Comparison of ENCODE assay signal across 11 cellular contexts in the genomic region with DNA sequence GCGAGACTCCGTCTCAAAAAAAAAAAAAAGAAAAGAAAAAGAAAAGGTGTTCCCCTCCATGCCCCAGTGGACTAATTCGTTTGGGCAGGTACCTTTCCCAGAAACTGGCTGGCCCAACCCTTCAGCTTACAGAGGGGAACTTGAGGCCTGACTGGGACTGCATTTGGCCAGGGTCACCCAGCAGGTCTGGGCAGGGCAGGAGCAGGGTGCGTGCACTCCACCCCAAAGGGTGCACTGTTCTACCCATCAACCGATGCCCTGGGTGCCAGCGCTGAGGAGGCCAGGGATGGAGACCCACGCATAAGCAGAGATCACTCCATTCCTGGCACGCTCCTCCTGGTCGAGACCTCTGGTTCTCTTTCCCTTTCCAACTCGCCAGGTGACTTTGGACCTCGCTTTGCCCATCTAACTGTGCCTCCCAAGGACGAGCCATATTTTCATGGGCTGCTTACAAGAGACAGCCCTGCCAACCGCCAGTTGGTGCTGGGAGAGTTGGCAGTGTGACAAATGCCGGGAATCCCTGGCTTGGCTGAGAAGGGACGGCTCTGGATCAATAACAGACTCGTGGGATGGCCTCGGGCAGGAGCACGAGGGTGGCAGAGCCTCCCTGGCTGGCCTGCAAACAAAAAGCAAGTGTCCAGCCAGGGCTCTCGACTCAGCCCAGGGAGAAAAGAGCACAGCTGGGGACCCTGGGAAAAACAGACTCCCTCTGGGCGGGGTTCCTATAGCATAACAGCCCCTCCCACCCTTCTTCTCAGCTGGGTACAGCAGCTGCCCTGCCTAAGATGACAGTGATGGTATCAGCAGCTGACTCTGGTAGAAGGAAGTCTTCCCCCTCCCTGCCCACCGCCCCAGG. TPM values are rescaled to one million over a fixed set of nuclear protein-coding genes. Genes with fewer than 3 reads are reported as not detected.
DNase-seq lines count a peak whose midpoint lies in the region; ATAC-seq, FAIRE-seq and TF ChIP-seq lines count a peak whose summit lies in the region.
"Had no signal": no experiment of that assay in that cellular context is flagged by ENCODE, and none has a peak within 500 bp of the region (broad histone marks: within the 10 kb centered on the region; RNA-seq: fewer than 3 reads in every experiment).

No MANE protein-coding gene starts in this region.

- H3F3A ChIP-seq in PC-3 (ENCODE audit: low read length, unreplicated experiment) = no peaks in the 10 kb centered on the region
- no peaks in the 10 kb centered on the region for H3F3A ChIP-seq in MM.1S (ENCODE audit: insufficient read depth, low read length)

- no peak overlapping the region for H3K27ac ChIP-seq in BLaER1
- H3K27ac ChIP-seq in K562 (ENCODE audit: extremely low read depth, low read depth, low read length) = no peak overlapping the region
- H3K27ac ChIP-seq in PC-3 (ENCODE audit: low read length) = no peak overlapping the region
- no peak overlapping the region for H3K27ac ChIP-seq in MM.1S (ENCODE audit: low read length)

- no peaks in the 10 kb centered on the region for H3K36me3 ChIP-seq in BLaER1
- no peaks in the 10 kb centered on the region; the same call in 2 of the 3 replicates for H3K36me3 ChIP-seq in K562 (ENCODE audit: control insufficient read depth, insufficient read depth, low read length)
- H3K36me3 ChIP-seq in mucosa of descending colon (ENCODE audit: low read depth) = no peaks in the 10 kb centered on the region
- H3K36me3 ChIP-seq in PC-3 (ENCODE audit: low read depth, low read length) = no peaks in the 10 kb centered on the region; the same call in 1 of the 2 replicates
- no peaks in the 10 kb centered on the region for H3K36me3 ChIP-seq in MM.1S (replicated peaks; ENCODE audit: insufficient read depth, low read length)

- POLR2A ChIA-PET in K562 (lab: Yijun Ruan, JAX) (interaction anchor here (0.7 to 1.1 kb wide), 3 partner anchors 8 to 445 kb away, joined by 3 read pairs; partner anchors contain the start of gene HSPB1), PC-3 (lab: Charles Lee; ENCODE audit: unreplicated experiment) (no interaction called here)

- H3K9me3 ChIP-seq in BLaER1 (peaks cover 11% of the 10 kb centered on the region), K562 (replicated peaks; ENCODE audit: control insufficient read depth, insufficient read depth, low read depth, low read length) (no peaks in the 10 kb centered on the region), mucosa of descending colon (no peaks in the 10 kb centered on the region), PC-3 (ENCODE audit: low read length) (no peaks in the 10 kb centered on the region), MM.1S (replicated peaks; ENCODE audit: insufficient read depth, low read length) (no peaks in the 10 kb centered on the region)

- BruUV-seq in K562 (replicated peaks; lab: Mats Ljungman, UMichigan) = no TSS peak
- BruUV-seq in PC-3 (replicated peaks; lab: Mats Ljungman, UMichigan) = no TSS peak

- H3K4me1 ChIP-seq in BLaER1 (peaks cover 65% of the 10 kb centered on the region), K562 (replicated peaks in 1 of 2; ENCODE audit: control insufficient read depth in 2 of 2, insufficient read depth in 2 of 2, low read length in 2 of 2) (peaks cover 9 to 38% of the 10 kb centered on the region in 2 experiments; a peak in 4 of 5 replicates), mucosa of descending colon (ENCODE audit: low read depth) (peaks cover 8% of the 10 kb centered on the region), PC-3 (ENCODE audit: insufficient read depth, low read length) (peaks cover 3% of the 10 kb centered on the region; the same call in 1 of the 2 replicates), MM.1S (ENCODE audit: low read length) (0 out of 2 replicates have a peak, but pooled peaks cover 11% of the 10 kb centered on the region)

- H3K27me3 ChIP-seq in BLaER1 (no peaks in the 10 kb centered on the region), K562 (ENCODE audit: control insufficient read depth in 2 of 2, insufficient read depth in 2 of 2, low read length in 2 of 2) (no peaks in the 10 kb centered on the region), PC-3 (ENCODE audit: low read length) (no peaks in the 10 kb centered on the region), MM.1S (replicated peaks; ENCODE audit: insufficient read depth, low read length) (no peaks in the 10 kb centered on the region)

- H4K20me1 ChIP-seq in BLaER1 = no peaks in the 10 kb centered on the region
- no peaks in the 10 kb centered on the region for H4K20me1 ChIP-seq in K562 (replicated peaks; ENCODE audit: control insufficient read depth, insufficient read depth, low read length)
- no peaks in the 10 kb centered on the region for H4K20me1 ChIP-seq in PC-3 (ENCODE audit: low read length)
- H4K20me1 ChIP-seq in MM.1S (ENCODE audit: insufficient read depth, low read length) = no peaks in the 10 kb centered on the region

- no peaks in the 10 kb centered on the region for H3K9me1 ChIP-seq in K562 (ENCODE audit: control insufficient read depth, insufficient read depth, low read length)

- H2AFZ ChIP-seq in K562 (ENCODE audit: low read depth, low read length) (peak overlapping the region; percentile 15; the same call in 1 of the 2 replicates), PC-3 (ENCODE audit: low read length) (no peak overlapping the region), MM.1S (ENCODE audit: low read length) (no peak overlapping the region)

- no peak overlapping the region for H3K9ac ChIP-seq in BLaER1
- peak overlapping the region; percentile 1 to 84; a peak in 2 of 4 replicates for H3K9ac ChIP-seq in K562 (ENCODE audit: insufficient read depth in 1 of 2, low read depth in 2 of 2, low read length in 2 of 2)
- no peak overlapping the region for H3K9ac ChIP-seq in PC-3 (ENCODE audit: low read length)
- H3K9ac ChIP-seq in MM.1S (ENCODE audit: low read length) = no peak overlapping the region

- CTCF ChIA-PET in K562 (lab: Yijun Ruan, JAX; ENCODE audit: low intra/inter-chr PET ratio) (no interaction called here), PC-3 (lab: Charles Lee) (no interaction called here)

- no peak for TF ChIP-seq RAD21 in K562 (CRISPR knock-in tag; conservative IDR thresholded peaks at IDR 0.05 in 1 of 2, IDR thresholded peaks at IDR 0.05 in 1 of 2)

- DNase-seq in NCI-H2107 (lab: John Stamatoyannopoulos, UW) (peak; percentile 69), K562 (ENCODE audit: extremely low read depth in 1 of 4, low spot score in 3 of 4) (peak; percentile 50 to 61 (median 58)), mucosa of descending colon (peak in 1 of 3 donors; percentile 59), PC-3 (no peak), MM.1S (no peak)
- DNase-seq: activated CD4-positive, alpha-beta T cell treated with anti-CD3 and anti-CD28 coated beads, Interleukin-2, amount 10 ng/mL, durations not matched to agents 24 days and 14 days; CD4-positive, CD25-positive, alpha-beta regulatory T cell; KBM-7 had no signal

- no peak for FAIRE-seq in K562 (lab: Jason Lieb, UNC)

- TF ChIP-seq POLR2A in K562 (conservative IDR thresholded peaks at IDR 0.05) = no peak

- ATAC-seq in K562 (peak; percentile 42), mucosa of descending colon (peak; percentile 41), GM21423 (IDR thresholded peaks at IDR 0.05; ENCODE audit: unreplicated experiment) (no peak), PC-3 (no peak), GM21786 (IDR thresholded peaks at IDR 0.05; ENCODE audit: unreplicated experiment) (no peak)

- WGBS in K562 (ENCODE audit: insufficient coverage, low coverage, missing lambda C conversion rate) = 37% methylated on average over 18 of the region's 21 CpGs

- in situ Hi-C loops in K562 (cut with MboI) = loop anchor here (5.0 kb wide), 1 partner anchor 133 kb away; no protein-coding TSS in a partner anchor

- H3K4me3 ChIP-seq in BLaER1 = no peak overlapping the region
- no peak overlapping the region for H3K4me3 ChIP-seq in K562
- H3K4me3 ChIP-seq in mucosa of descending colon = no peak overlapping the region
- no peak overlapping the region for H3K4me3 ChIP-seq in PC-3 (ENCODE audit: low read length)
- H3K4me3 ChIP-seq in MM.1S (ENCODE audit: low read length) = no peak overlapping the region

- intact Hi-C loops in K562 (cut with micrococcal nuclease) (loop anchor here (5.0 kb wide), 2 partner anchors 33 to 443 kb away; no protein-coding TSS in a partner anchor), mucosa of descending colon (cut with DNase I, micrococcal nuclease) (loop anchor here (10.0 kb wide), 1 partner anchor 136 kb away; no protein-coding TSS in a partner anchor), PC-3 (cut with micrococcal nuclease) (no loop called here)

- peak overlapping the region; percentile 32; the same call in 1 of the 2 replicates for H3K4me2 ChIP-seq in BLaER1
- H3K4me2 ChIP-seq in K562 (ENCODE audit: insufficient read depth, low read length) = no peak overlapping the region; the same call in 1 of the 2 replicates
- H3K4me2 ChIP-seq in PC-3 (ENCODE audit: low read length) = no peak overlapping the region
- no peak overlapping the region for H3K4me2 ChIP-seq in MM.1S (ENCODE audit: low read depth, low read length)

- no peaks in the 10 kb centered on the region for H3K79me2 ChIP-seq in K562 (ENCODE audit: control insufficient read depth, insufficient read depth, low read length)
- no peaks in the 10 kb centered on the region for H3K79me2 ChIP-seq in PC-3 (ENCODE audit: low read length)
- no peaks in the 10 kb centered on the region for H3K79me2 ChIP-seq in MM.1S (ENCODE audit: low read length)

- H3K9me2 ChIP-seq in PC-3 (replicated peaks; ENCODE audit: low read length) (no peaks in the 10 kb centered on the region), MM.1S (replicated peaks; ENCODE audit: insufficient read depth, low read length) (no peaks in the 10 kb centered on the region)

- no peak for TF ChIP-seq CTCF in K562 (IDR thresholded peaks at IDR 0.05 in 2 of 3, conservative IDR thresholded peaks at IDR 0.05 in 1 of 3; ENCODE audit: insufficient read depth in 2 of 3, low read depth in 1 of 3, low read length in 3 of 3)
- TF ChIP-seq CTCF in mucosa of descending colon (IDR thresholded peaks at IDR 0.05) = no peak
- TF ChIP-seq CTCF in PC-3 (conservative IDR thresholded peaks at IDR 0.05; ENCODE audit: low read depth, low read length) = no peak
- TF ChIP-seq CTCF in MM.1S (IDR thresholded peaks at IDR 0.05; ENCODE audit: low read length) = no peak

- no peak for TF ChIP-seq EP300 in K562 (IDR thresholded peaks at IDR 0.05; ENCODE audit: low read length)

RNA-seq across cellular contexts. Expression of gene HSPB1, which starts 7.9 kb away (rescaled TPM):
- total RNA-seq in K562 (2011; cell fraction: chromatin; rRNA removed; ENCODE audit: low replicate concordance) = 7.2 and 18.6 TPM in 2 replicates
- 37.0 and 39.4 TPM in 2 replicates for total RNA-seq in K562 (2011; cell fraction: nucleolus; rRNA removed)
- 25.3 and 28.7 TPM in 2 replicates for total RNA-seq in K562 (2011; cell fraction: nucleoplasm; rRNA removed)
- total RNA-seq in K562 (2014; rRNA removed) (138 and 216 TPM in 2 replicates), K562 (2014; rRNA removed; fragmentation: Illumina TruSeq; extraction: Trizol) (16.0 and 27.1 TPM in 2 replicates), K562 (2015; rRNA removed; fragmentation: Illumina TruSeq; extraction: Trizol) (180 TPM in 2 replicates), K562 (2021) (522 and 565 TPM in 2 replicates), mucosa of descending colon (100 to 1,000 TPM; 207 to 840 (median 310) TPM), PC-3 (2014; rRNA removed) (166 and 189 TPM in 2 replicates)
- polyA plus RNA-seq in K562 (2011; rRNA removed) (44.8 and 88.9 TPM in 2 replicates), K562 (2014; fragmentation: Illumina TruSeq; extraction: Trizol) (258 and 607 TPM in 2 replicates), K562 (2014; fragmentation: Nextera tagmentation; extraction: Ambion mirVana) (100 to 1,000 TPM in 1 of 2 experiments, 10 to 100 TPM in 1; 97.3 to 128 TPM), K562 (2014; rRNA removed) (283 and 298 TPM in 2 replicates)
- polyA plus RNA-seq in K562 (2011; cell fraction: cytosol; rRNA removed) = 114 and 636 TPM in 2 replicates
- polyA plus RNA-seq in K562 (2011; cell fraction: nucleus; rRNA removed) = 55.5 and 127 TPM in 2 replicates
- 343 and 551 TPM in 2 replicates for polyA plus RNA-seq in K562 (2012)
- polyA minus RNA-seq in K562 (2011; rRNA and poly(A)+ RNA removed) = 7.3 and 10.1 TPM in 2 replicates
- 107 and 110 TPM in 2 replicates for polyA minus RNA-seq in K562 (2011; cell fraction: cytosol; rRNA and poly(A)+ RNA removed)
- 19.9 and 22.8 TPM in 2 replicates for polyA minus RNA-seq in K562 (2011; cell fraction: nucleus; rRNA and poly(A)+ RNA removed)

RNA-seq across cellular contexts. Expression of gene YWHAG, which starts 48.5 kb away (rescaled TPM):
- total RNA-seq in K562 (2011; cell fraction: chromatin; rRNA removed; ENCODE audit: low replicate concordance) = 60.5 and 71.2 TPM in 2 replicates
- total RNA-seq in K562 (2011; cell fraction: nucleolus; rRNA removed) = 39.9 and 41.7 TPM in 2 replicates
- 59.5 and 77.9 TPM in 2 replicates for total RNA-seq in K562 (2011; cell fraction: nucleoplasm; rRNA removed)
- total RNA-seq in K562 (2014; rRNA removed) (50.3 and 53.2 TPM in 2 replicates), K562 (2014; rRNA removed; fragmentation: Illumina TruSeq; extraction: Trizol) (144 and 155 TPM in 2 replicates), K562 (2015; rRNA removed; fragmentation: Illumina TruSeq; extraction: Trizol) (135 and 136 TPM in 2 replicates), K562 (2021) (238 and 246 TPM in 2 replicates), mucosa of descending colon (100 to 1,000 TPM in 2 of 3 donors, 10 to 100 TPM in 1; 74.3 to 114 (median 102) TPM), PC-3 (2014; rRNA removed) (42.2 and 54.4 TPM in 2 replicates)
- polyA plus RNA-seq in K562 (2011; rRNA removed) (67.6 and 94.5 TPM in 2 replicates), K562 (2014; fragmentation: Illumina TruSeq; extraction: Trizol) (200 and 204 TPM in 2 replicates), K562 (2014; fragmentation: Nextera tagmentation; extraction: Ambion mirVana) (10 to 100 TPM; 30.4 to 37.6 TPM), K562 (2014; rRNA removed) (74.9 and 83.6 TPM in 2 replicates)
- polyA plus RNA-seq in K562 (2011; cell fraction: cytosol; rRNA removed) = 43.4 and 52.2 TPM in 2 replicates
- polyA plus RNA-seq in K562 (2011; cell fraction: nucleus; rRNA removed) = 30.1 and 40.2 TPM in 2 replicates
- 142 and 212 TPM in 2 replicates for polyA plus RNA-seq in K562 (2012)
- polyA minus RNA-seq in K562 (2011; rRNA and poly(A)+ RNA removed) = 142 and 187 TPM in 2 replicates
- polyA minus RNA-seq in K562 (2011; cell fraction: cytosol; rRNA and poly(A)+ RNA removed) = 110 and 154 TPM in 2 replicates
- polyA minus RNA-seq in K562 (2011; cell fraction: nucleus; rRNA and poly(A)+ RNA removed) = 23.0 and 31.1 TPM in 2 replicates

Comparison
In these comparisons a context has a peak if more than half of its experiments do, and no peak if none do; other contexts are left out.
1. H3K9ac ChIP-seq: peak in K562 (2 of 2); none in BLaER1 (single experiment), PC-3 (single experiment) and MM.1S (single experiment).
2. DNase-seq: peak in NCI-H2107 (single experiment) and K562 (4 of 4); none in PC-3 (single experiment) and MM.1S (single experiment).
3. ATAC-seq: peak in K562 (single experiment) and mucosa of descending colon (single experiment); none in GM21423 (single experiment), PC-3 (single experiment) and GM21786 (single experiment).